ENCODE assay signal across 8 cellular contexts in the genomic region with DNA sequence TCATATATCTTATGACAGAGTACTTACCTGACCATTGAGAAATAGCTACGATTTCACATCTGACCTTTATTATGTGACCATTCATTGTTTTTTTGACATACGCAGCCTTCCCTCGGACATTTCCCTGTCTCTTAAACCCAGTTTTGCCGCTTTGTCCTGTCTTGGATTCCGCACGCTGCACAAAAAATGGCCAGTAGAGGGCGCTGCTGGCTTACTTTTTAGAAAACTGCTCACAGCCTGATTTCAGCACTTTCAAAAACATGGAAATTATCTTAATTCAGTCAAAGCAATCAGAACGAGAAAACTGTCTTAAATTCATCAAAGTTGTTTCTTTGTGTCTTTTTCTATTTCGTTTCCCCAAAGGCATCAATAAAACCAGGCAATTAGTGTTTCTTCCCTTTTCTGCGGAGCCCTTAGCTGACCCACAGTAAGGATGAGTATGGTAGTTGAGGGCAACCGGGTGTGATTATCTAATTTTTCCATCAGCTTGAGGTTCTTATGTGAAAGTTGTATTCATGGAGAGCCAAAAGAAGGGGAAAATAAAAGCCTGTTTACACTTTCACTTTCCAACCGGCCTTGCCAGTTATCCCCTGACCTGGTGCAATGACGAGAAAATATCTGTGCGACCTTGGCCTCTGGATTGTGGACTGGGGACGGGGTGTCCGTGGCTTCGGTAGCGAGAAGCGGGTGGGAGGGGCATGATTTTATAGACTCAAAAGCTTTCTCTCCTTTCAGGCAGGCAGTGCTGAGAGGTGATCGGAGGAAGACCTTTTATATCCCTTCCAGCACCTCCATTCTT.
DNase-seq lines count a peak whose midpoint lies in the region; ATAC-seq and TF ChIP-seq lines count a peak whose summit lies in the region.

No MANE protein-coding gene starts in this region.

- peak; percentile 89 for TF ChIP-seq CTCF in HFF-Myc (IDR thresholded peaks at IDR 0.05; ENCODE audit: low read depth, low read length, missing control alignments)
- peak; percentile 90 for TF ChIP-seq CTCF in VCaP (conservative IDR thresholded peaks at IDR 0.05)
- TF ChIP-seq CTCF in cardiac fibroblast (IDR thresholded peaks at IDR 0.05; ENCODE audit: low read depth, low read length): peak; percentile 84

- H3K27ac ChIP-seq in VCaP: peak overlapping the region; percentile 44

- DNase-seq in GF-D8 (lab: John Stamatoyannopoulos, UW): peak; percentile 18
- DNase-seq in HFF-Myc (ENCODE audit: extremely low read depth, low read depth): peak; percentile 50
- peak; percentile 80 to 89 for DNase-seq in NCI-H2081 (lab: John Stamatoyannopoulos, UW)
- DNase-seq in cardiac fibroblast (ENCODE audit: low read depth in 2 of 2): peak; percentile 77 to 78
- peak; percentile 81 for DNase-seq in islet precursor cell
- DNase-seq in stimulated activated CD4-positive, alpha-beta T cell treated with anti-CD3 and anti-CD28 coated beads, Interleukin-15, amount 100 ng/mL, for 48 hours (ENCODE audit: low read depth in 2 of 2): peak; percentile 27 to 54

- ATAC-seq in HG03280 (IDR thresholded peaks at IDR 0.05; ENCODE audit: unreplicated experiment): no peak

- H3K4me3 ChIP-seq in HFF-Myc (replicated peaks; ENCODE audit: low read depth, low read length) (no peak overlapping the region), cardiac fibroblast (replicated peaks in 1 of 2; ENCODE audit: low read depth in 2 of 2, low read length in 2 of 2) (no peak overlapping the region)

Comparison
In these comparisons a context has a peak if more than half of its experiments do, and no peak if none do; other contexts are left out.
1. DNase-seq: peak in every context shown above with its lines; median percentile 84 in NCI-H2081; 81 in islet precursor cell; 78 in cardiac fibroblast; 50 in HFF-Myc; 40 in stimulated activated CD4-positive, alpha-beta T cell treated with anti-CD3 and anti-CD28 coated beads, Interleukin-15, amount 100 ng/mL, for 48 hours; 18 in GF-D8.